17 cellular contexts compared by ENCODE assay signal in genomic region chr7:111026301-111026700, GRCh38.
A peak's percentile ranks its signal among the peaks of the same experiment; 100 is the strongest.
DNase-seq lines count a peak whose midpoint lies in the region; ATAC-seq lines count a peak whose summit lies in the region.
"Had no signal": no experiment of that assay in that cellular context is flagged by ENCODE, and none has a peak within 500 bp of the region (broad histone marks: within the 10 kb centered on the region; RNA-seq: fewer than 3 reads in every experiment).

No MANE protein-coding gene starts in this region.

- H3K27me3 Mint-ChIP-seq in stimulated activated naive CD8-positive, alpha-beta T cell treated with anti-CD3 and anti-CD28 coated beads, Interleukin-15, Interleukin-2, amounts not matched to agents 100 ng/mL and 50 ng/mL, for 24 hours, result no peaks in the 10 kb centered on the region
- H3K27me3 Mint-ChIP-seq in activated naive CD8-positive, alpha-beta T cell treated with anti-CD3 and anti-CD28 coated beads, Interleukin-2, amount 50 U/mL, for 24 hours, result no peaks in the 10 kb centered on the region
- H3K27me3 Mint-ChIP-seq in immature natural killer cell (ENCODE audit: low read depth in 3 of 3), result no peaks in the 10 kb centered on the region

- H3K36me3 Mint-ChIP-seq in stimulated activated naive CD8-positive, alpha-beta T cell treated with anti-CD3 and anti-CD28 coated beads, Interleukin-15, Interleukin-2, amounts not matched to agents 100 ng/mL and 50 ng/mL, for 24 hours (ENCODE audit: low read depth), result peaks cover 14% of the 10 kb centered on the region
- H3K36me3 Mint-ChIP-seq in activated naive CD8-positive, alpha-beta T cell treated with anti-CD3 and anti-CD28 coated beads, Interleukin-2, amount 50 U/mL, for 24 hours (ENCODE audit: low read depth), result peaks cover 12% of the 10 kb centered on the region
- H3K36me3 Mint-ChIP-seq in immature natural killer cell, result no peaks in the 10 kb centered on the region

- H3K4me3 Mint-ChIP-seq in stimulated activated naive CD8-positive, alpha-beta T cell treated with anti-CD3 and anti-CD28 coated beads, Interleukin-15, Interleukin-2, amounts not matched to agents 100 ng/mL and 50 ng/mL, for 24 hours, result peak overlapping the region; percentile 64
- peak overlapping the region; percentile 21 for H3K4me3 Mint-ChIP-seq in activated naive CD8-positive, alpha-beta T cell treated with anti-CD3 and anti-CD28 coated beads, Interleukin-2, amount 50 U/mL, for 24 hours
- no peak overlapping the region for H3K4me3 Mint-ChIP-seq in immature natural killer cell

- H3K4me1 Mint-ChIP-seq in stimulated activated naive CD8-positive, alpha-beta T cell treated with anti-CD3 and anti-CD28 coated beads, Interleukin-15, Interleukin-2, amounts not matched to agents 100 ng/mL and 50 ng/mL, for 24 hours (ENCODE audit: low read depth), result peaks cover 92% of the 10 kb centered on the region
- peaks cover 92% of the 10 kb centered on the region for H3K4me1 Mint-ChIP-seq in activated naive CD8-positive, alpha-beta T cell treated with anti-CD3 and anti-CD28 coated beads, Interleukin-2, amount 50 U/mL, for 24 hours
- H3K4me1 Mint-ChIP-seq in immature natural killer cell, result peaks cover 1 to 9% of the 10 kb centered on the region in 2 donors

- no peak for DNase-seq in stimulated activated naive CD8-positive, alpha-beta T cell treated with anti-CD3 and anti-CD28 coated beads, Interleukin-15, Interleukin-2, amounts not matched to agents 100 U/mL and 50 U/mL, for 24 hours
- DNase-seq in NCI-H146 (lab: John Stamatoyannopoulos, UW), result peak; percentile 46
- no peak for DNase-seq in activated naive CD8-positive, alpha-beta T cell treated with anti-CD3 and anti-CD28 coated beads, Interleukin-2, amount 50 U/mL, for 24 hours
- DNase-seq in immature natural killer cell, result no peak
- no peak for DNase-seq in AML-193 (lab: John Stamatoyannopoulos, UW)
- no peak for DNase-seq in NCI-H446 treated with DMSO at 0.1 percent for 48 hours (lab: John Stamatoyannopoulos, UW)
- DNase-seq: activated effector memory CD4-positive, alpha-beta T cell treated with Interleukin-2 at 50 U/mL for 16 hours; anterior cingulate cortex; EL; foreskin fibroblast; MM.1S; NCI-H1436 treated with DMSO at 0.1 percent for 48 hours; Right ventricle myocardium superior; stimulated activated CD4-positive, alpha-beta T cell treated with anti-CD3 and anti-CD28 coated beads, Interleukin-4, amount 100 ng/mL, for 1 hour; SW 1271; upper lobe of left lung had no signal

- H3K27ac Mint-ChIP-seq in stimulated activated naive CD8-positive, alpha-beta T cell treated with anti-CD3 and anti-CD28 coated beads, Interleukin-15, Interleukin-2, amounts not matched to agents 100 ng/mL and 50 ng/mL, for 24 hours, result peak overlapping the region; percentile 86
- H3K27ac Mint-ChIP-seq in activated naive CD8-positive, alpha-beta T cell treated with anti-CD3 and anti-CD28 coated beads, Interleukin-2, amount 50 U/mL, for 24 hours, result peak overlapping the region; percentile 96
- H3K27ac Mint-ChIP-seq in immature natural killer cell, result no peak overlapping the region

- peaks cover 9% of the 10 kb centered on the region for H3K9me3 Mint-ChIP-seq in stimulated activated naive CD8-positive, alpha-beta T cell treated with anti-CD3 and anti-CD28 coated beads, Interleukin-15, Interleukin-2, amounts not matched to agents 100 ng/mL and 50 ng/mL, for 24 hours
- H3K9me3 Mint-ChIP-seq in activated naive CD8-positive, alpha-beta T cell treated with anti-CD3 and anti-CD28 coated beads, Interleukin-2, amount 50 U/mL, for 24 hours, result peaks cover 6% of the 10 kb centered on the region
- peaks cover 0 to 5% (median 1%) of the 10 kb centered on the region in 6 donors for H3K9me3 Mint-ChIP-seq in immature natural killer cell

- no peak for ATAC-seq in stimulated activated naive CD8-positive, alpha-beta T cell treated with anti-CD3 and anti-CD28 coated beads, Interleukin-15, Interleukin-2, amounts not matched to agents 100 U/mL and 50 U/mL, for 24 hours
- ATAC-seq in activated naive CD8-positive, alpha-beta T cell treated with anti-CD3 and anti-CD28 coated beads, Interleukin-2, amount 50 U/mL, for 24 hours, result no peak

Comparison
In these comparisons a context has a peak if more than half of its experiments do, and no peak if none do; other contexts are left out.
1. H3K27ac Mint-ChIP-seq: peak in stimulated activated naive CD8-positive, alpha-beta T cell treated with anti-CD3 and anti-CD28 coated beads, Interleukin-15, Interleukin-2, amounts not matched to agents 100 ng/mL and 50 ng/mL, for 24 hours (single experiment) and activated naive CD8-positive, alpha-beta T cell treated with anti-CD3 and anti-CD28 coated beads, Interleukin-2, amount 50 U/mL, for 24 hours (single experiment); none in immature natural killer cell (0 of 6).
2. H3K4me3 Mint-ChIP-seq: peak in stimulated activated naive CD8-positive, alpha-beta T cell treated with anti-CD3 and anti-CD28 coated beads, Interleukin-15, Interleukin-2, amounts not matched to agents 100 ng/mL and 50 ng/mL, for 24 hours (single experiment) and activated naive CD8-positive, alpha-beta T cell treated with anti-CD3 and anti-CD28 coated beads, Interleukin-2, amount 50 U/mL, for 24 hours (single experiment); none in immature natural killer cell (0 of 5).